In genomic region chr11:14584595-14584994, GRCh38 we compare ENCODE assay signal across 18 cellular contexts. TPM values are rescaled to one million over a fixed set of nuclear protein-coding genes. Genes with fewer than 3 reads are reported as not detected.
DNase-seq lines count a peak whose midpoint lies in the region; ATAC-seq, FAIRE-seq and TF ChIP-seq lines count a peak whose summit lies in the region.
"Had no signal": no experiment of that assay in that cellular context is flagged by ENCODE, and none has a peak within 500 bp of the region (broad histone marks: within the 10 kb centered on the region; RNA-seq: fewer than 3 reads in every experiment).

No MANE protein-coding gene starts in this region.

- POLR2A ChIA-PET in Caco-2 (lab: Charles Lee): no interaction called here
- POLR2A ChIA-PET in PC-9 (lab: Charles Lee; ENCODE audit: unreplicated experiment): no interaction called here

- H3K4me3 ChIP-seq in Caco-2 (ENCODE audit: low read depth, low read length) (no peak overlapping the region), PC-9 (no peak overlapping the region), pancreas (no peak overlapping the region), thyroid gland (replicated peaks in 1 of 3) (no peak overlapping the region)
- H3K4me3 ChIP-seq: coronary artery had no signal

- H3K27ac Mint-ChIP-seq in Caco-2 (ENCODE audit: unreplicated experiment) (peak overlapping the region; percentile 81), glutamatergic neuron (ENCODE audit: unreplicated experiment) (peak overlapping the region; percentile 2)

- peak; percentile 32 for FAIRE-seq in pancreas (lab: Jason Lieb, UNC)
- FAIRE-seq: astrocyte had no signal

- no peaks in the 10 kb centered on the region for H3K9me3 ChIP-seq in Caco-2
- no peaks in the 10 kb centered on the region for H3K9me3 ChIP-seq in PC-9 (ENCODE audit: insufficient read depth, low read depth)
- H3K9me3 ChIP-seq in pancreas: no peaks in the 10 kb centered on the region
- H3K9me3 ChIP-seq in thyroid gland: no peaks in the 10 kb centered on the region
- H3K9me3 ChIP-seq: BE2C had no signal

- TF ChIP-seq POLR2A in thyroid gland (IDR thresholded peaks at IDR 0.05): no peak

- no peak for TF ChIP-seq CTCF in Caco-2 (IDR thresholded peaks at IDR 0.05; ENCODE audit: insufficient read depth in 1 of 2, low read depth in 1 of 2, low read length in 1 of 2, severe bottlenecking in 1 of 2, unreplicated experiment in 1 of 2)
- TF ChIP-seq CTCF in PC-9 (conservative IDR thresholded peaks at IDR 0.05): no peak
- TF ChIP-seq CTCF in glutamatergic neuron (IDR thresholded peaks at IDR 0.05; ENCODE audit: partially characterized antibody, unreplicated experiment): no peak
- TF ChIP-seq CTCF in pancreas (IDR thresholded peaks at IDR 0.05): no peak
- TF ChIP-seq CTCF in thyroid gland (IDR thresholded peaks at IDR 0.05): no peak

- ATAC-seq in pancreas: peak; percentile 71 to 80 (median 76)
- no peak for ATAC-seq in GM21737 (IDR thresholded peaks at IDR 0.05; ENCODE audit: unreplicated experiment)

- no peaks in the 10 kb centered on the region for H3K9me2 ChIP-seq in PC-9 (ENCODE audit: insufficient read depth)

- WGBS in pancreas, 2 donors: 10 to 17% methylated on average over 2 of the region's 2 CpGs
- 62 to 66% methylated on average over 2 of the region's 2 CpGs for WGBS in thyroid gland, 2 donors

- H3K4me1 ChIP-seq in Caco-2 (peaks cover 33% of the 10 kb centered on the region), PC-9 (replicated peaks; ENCODE audit: insufficient read depth) (0 out of 2 replicates have a peak, but pooled peaks cover 7% of the 10 kb centered on the region), pancreas (peaks cover 5 to 24% (median 23%) of the 10 kb centered on the region in 3 donors), thyroid gland (no peaks in the 10 kb centered on the region)
- H3K4me1 ChIP-seq: BE2C had no signal

- peaks cover 18% of the 10 kb centered on the region for H3K4me1 Mint-ChIP-seq in Caco-2 (ENCODE audit: low read depth, unreplicated experiment)
- peaks cover 20% of the 10 kb centered on the region for H3K4me1 Mint-ChIP-seq in glutamatergic neuron (ENCODE audit: low read depth, unreplicated experiment)

- intact Hi-C loops in Caco-2 (cut with micrococcal nuclease; ENCODE audit: unreplicated experiment) (loop anchor here (5.0 kb wide), 2 partner anchors 58 to 303 kb away; partner anchors contain the start of gene PDE3B), PC-9 (cut with micrococcal nuclease; ENCODE audit: unreplicated experiment) (no loop called here), pancreas (cut with DNase I) (no loop called here), thyroid gland (cut with DNase I) (no loop called here)

- no peaks in the 10 kb centered on the region for H3K36me3 Mint-ChIP-seq in Caco-2 (ENCODE audit: insufficient read depth, unreplicated experiment)
- no peaks in the 10 kb centered on the region for H3K36me3 Mint-ChIP-seq in glutamatergic neuron (ENCODE audit: unreplicated experiment)

- H3K27me3 ChIP-seq in Caco-2 (replicated peaks; ENCODE audit: control insufficient read depth, insufficient read depth, low read length): no peaks in the 10 kb centered on the region
- no peaks in the 10 kb centered on the region for H3K27me3 ChIP-seq in PC-9 (ENCODE audit: insufficient read depth, low read depth)
- no peaks in the 10 kb centered on the region for H3K27me3 ChIP-seq in pancreas
- no peaks in the 10 kb centered on the region for H3K27me3 ChIP-seq in thyroid gland
- H3K27me3 ChIP-seq: BE2C had no signal

- BruUV-seq in Caco-2 (replicated peaks; lab: Mats Ljungman, UMichigan) (no TSS peak), PC-9 (replicated peaks; lab: Mats Ljungman, UMichigan) (no TSS peak)

- no peaks in the 10 kb centered on the region for H4K20me1 ChIP-seq in PC-9 (ENCODE audit: insufficient read depth)

- H3K4me3 Mint-ChIP-seq in Caco-2 (ENCODE audit: unreplicated experiment) (peak overlapping the region; percentile 30), glutamatergic neuron (ENCODE audit: unreplicated experiment) (peak overlapping the region; percentile 9)

- no peaks in the 10 kb centered on the region for H3K36me3 ChIP-seq in Caco-2 (ENCODE audit: control insufficient read depth, insufficient read depth, low read length)
- H3K36me3 ChIP-seq in PC-9 (ENCODE audit: low read depth): no peaks in the 10 kb centered on the region
- no peaks in the 10 kb centered on the region for H3K36me3 ChIP-seq in pancreas
- no peaks in the 10 kb centered on the region for H3K36me3 ChIP-seq in thyroid gland
- H3K36me3 ChIP-seq: BE2C had no signal

- H3K27ac ChIP-seq in PC-9 (no peak overlapping the region), pancreas (peak overlapping the region; percentile 28 to 79 (median 56)), thyroid gland (no peak overlapping the region)
- H3K27ac ChIP-seq: coronary artery, epithelial cell of prostate, VCaP had no signal

- H3K9me3 Mint-ChIP-seq in Caco-2 (ENCODE audit: unreplicated experiment): no peaks in the 10 kb centered on the region
- peaks cover 3% of the 10 kb centered on the region for H3K9me3 Mint-ChIP-seq in glutamatergic neuron (ENCODE audit: unreplicated experiment)

- no peaks in the 10 kb centered on the region for H3K79me2 ChIP-seq in PC-9 (ENCODE audit: low read depth)

- H3K4me2 ChIP-seq in PC-9: 0 out of 2 replicates have a peak overlapping the region, but pooled peaks have one; percentile 12

- H3K27me3 Mint-ChIP-seq in Caco-2 (ENCODE audit: insufficient read depth, unreplicated experiment): no peaks in the 10 kb centered on the region
- peaks cover 5% of the 10 kb centered on the region for H3K27me3 Mint-ChIP-seq in glutamatergic neuron (ENCODE audit: unreplicated experiment)

- CTCF ChIA-PET in Caco-2 (lab: Charles Lee): no interaction called here
- CTCF ChIA-PET in PC-9 (lab: Charles Lee): no interaction called here

- DNase-seq in Caco-2: peak; percentile 68 to 83
- peak in 1 of 2 experiments; percentile 39 for DNase-seq in PC-9
- DNase-seq in glutamatergic neuron: no peak
- DNase-seq in pancreas: peak in 2 of 6 donors; percentile 21 to 31
- no peak for DNase-seq in NCI-H345 (lab: John Stamatoyannopoulos, UW)
- no peak for DNase-seq in thyroid gland
- DNase-seq: activated CD8-positive, alpha-beta memory T cell treated with anti-CD3 and anti-CD28 coated beads for 24 hours; activated gamma-delta T cell; BE2C; HCEC 1CT; NCI-H146; posterior cingulate gyrus had no signal

- H3F3A ChIP-seq in PC-9 (ENCODE audit: insufficient read depth, low read depth): no peaks in the 10 kb centered on the region

- H2AFZ ChIP-seq in PC-9: no peak overlapping the region

RNA-seq across cellular contexts. Expression of gene PDE3B, which starts 59.0 kb away (rescaled TPM):
- total RNA-seq in Caco-2 (2022) (20.6 and 21.8 TPM in 2 replicates), PC-9 (2021) (not detected in 2 replicates), glutamatergic neuron (ENCODE audit: unreplicated experiment) (14.1 TPM), pancreas (10 to 100 TPM in 3 of 6 donors, 1 to 10 TPM in 3; 5.1 to 14.1 (median 9.9) TPM), thyroid gland (1 to 10 TPM; 2.0 to 3.9 (median 3.2) TPM)
- polyA plus RNA-seq in pancreas: 1 to 10 TPM; 5.5 to 9.4 TPM
- total RNA-seq: HT1080 had no signal

Comparison
In these comparisons a context has a peak if more than half of its experiments do, and no peak if none do; other contexts are left out.
1. DNase-seq: peak in Caco-2 (2 of 2); none in glutamatergic neuron (single experiment), NCI-H345 (single experiment) and thyroid gland (0 of 2).
2. H3K27ac ChIP-seq: peak in pancreas (4 of 4); none in PC-9 (single experiment) and thyroid gland (0 of 3).